In the genomic region with DNA sequence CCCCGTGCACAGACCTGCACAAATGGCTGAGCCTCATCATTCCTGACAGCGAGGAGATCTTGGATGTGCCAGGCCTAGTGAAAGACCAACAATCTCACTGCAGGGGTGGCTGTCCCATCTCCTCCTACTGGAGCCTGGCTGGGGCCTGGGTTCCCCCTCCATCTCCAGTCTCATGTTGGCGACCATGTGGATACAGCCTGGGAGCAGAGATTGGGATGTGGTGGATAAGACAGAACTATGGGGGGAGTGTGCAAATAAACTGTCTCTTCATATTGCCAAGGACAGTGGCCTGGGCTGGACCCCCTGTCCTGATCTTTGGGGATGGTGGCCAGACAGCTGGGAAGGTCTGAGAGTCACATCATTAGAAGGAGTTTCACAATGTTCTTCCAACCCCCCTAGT, we compare ENCODE assay signal across 14 cellular contexts. TPM values are rescaled to one million over a fixed set of nuclear protein-coding genes. Genes with fewer than 3 reads are reported as not detected.
DNase-seq lines count a peak whose midpoint lies in the region; ATAC-seq and TF ChIP-seq lines count a peak whose summit lies in the region.
"Had no signal": no experiment of that assay in that cellular context is flagged by ENCODE, and none has a peak within 500 bp of the region (broad histone marks: within the 10 kb centered on the region; RNA-seq: fewer than 3 reads in every experiment).

No MANE protein-coding gene starts in this region.

- H3K27ac ChIP-seq in VCaP (peak overlapping the region; percentile 24; the same call in 1 of the 2 replicates), endodermal cell (ENCODE audit: low read depth, low read length) (no peak overlapping the region), muscle layer of colon (ENCODE audit: low read depth, low read length) (peak overlapping the region; percentile 3), thyroid gland (peak overlapping the region; percentile 51 to 71 (median 59)), OCI-LY7 (ENCODE audit: low read depth, low read length, poor library complexity, severe bottlenecking) (no peak overlapping the region)
- H3K27ac ChIP-seq: KMS-11, PC-9 had no signal

- DNase-seq in endodermal cell (peak; percentile 24), thyroid gland (no peak), OCI-LY7 (ENCODE audit: low spot score) (no peak), mesenteric fat pad (ENCODE audit: low spot score) (no peak)
- DNase-seq: DMS 273 treated with DMSO at 0.1 percent for 48 hours, MG63, NCI-H1105, NCI-H1694 treated with DMSO at 0.1 percent for 48 hours, NCI-H748 treated with DMSO at 0.1 percent for 48 hours, PC-9 had no signal

- H3K27me3 ChIP-seq in endodermal cell (ENCODE audit: control insufficient read depth, insufficient read depth, low read length, poor library complexity, severe bottlenecking) (no peaks in the 10 kb centered on the region), muscle layer of colon (ENCODE audit: control insufficient read depth in 1 of 2, insufficient read depth in 2 of 2, low read length in 2 of 2) (no peaks in the 10 kb centered on the region), thyroid gland (no peaks in the 10 kb centered on the region)
- H3K27me3 ChIP-seq: MG63 had no signal

- intact Hi-C loops in thyroid gland (cut with DNase I) (no loop called here), OCI-LY7 (cut with micrococcal nuclease; ENCODE audit: unreplicated experiment) (no loop called here)

- TF ChIP-seq POLR2A in thyroid gland (IDR thresholded peaks at IDR 0.05): no peak

- no peak overlapping the region for H3K4me2 ChIP-seq in OCI-LY7 (ENCODE audit: low read length)
- H3K4me2 ChIP-seq: KMS-11, PC-9 had no signal

- H3K4me3 Mint-ChIP-seq in endodermal cell: no peak overlapping the region

- no peak overlapping the region for H3K9ac ChIP-seq in endodermal cell (ENCODE audit: extremely low read depth, low read length, poor library complexity, severe bottlenecking)
- H3K9ac ChIP-seq in muscle layer of colon (ENCODE audit: low read length): no peak overlapping the region
- H3K9ac ChIP-seq: KMS-11 had no signal

- peaks cover 4% of the 10 kb centered on the region for H3K4me1 ChIP-seq in endodermal cell (ENCODE audit: control insufficient read depth, insufficient read depth, low read length)
- peaks cover 41% of the 10 kb centered on the region for H3K4me1 ChIP-seq in muscle layer of colon (ENCODE audit: insufficient read depth, low read length)
- H3K4me1 ChIP-seq in thyroid gland: peaks cover 21 to 24% of the 10 kb centered on the region in 2 donors
- no peaks in the 10 kb centered on the region for H3K4me1 ChIP-seq in OCI-LY7 (ENCODE audit: insufficient read depth, low read length, poor library complexity, severe bottlenecking)

- no peaks in the 10 kb centered on the region for H3K36me3 Mint-ChIP-seq in endodermal cell (ENCODE audit: low read depth)

- WGBS in endodermal cell (ENCODE audit: insufficient coverage in 1 of 2, insufficient read length in 1 of 2), 2 experiments: 86 to 94% methylated on average over 1 to 3 of the region's 3 CpGs
- WGBS in thyroid gland, 2 donors: 90% methylated on average over 2 to 3 of the region's 3 CpGs

- CTCF ChIA-PET in OCI-LY7 (lab: Charles Lee; ENCODE audit: unreplicated experiment): no interaction called here

- no peak for TF ChIP-seq CTCF in VCaP (conservative IDR thresholded peaks at IDR 0.05)
- no peak for TF ChIP-seq CTCF in endodermal cell (conservative IDR thresholded peaks at IDR 0.05)
- no peak for TF ChIP-seq CTCF in thyroid gland (IDR thresholded peaks at IDR 0.05)
- TF ChIP-seq CTCF in OCI-LY7 (conservative IDR thresholded peaks at IDR 0.05; ENCODE audit: low read length): no peak

- H3K9me3 ChIP-seq in endodermal cell (ENCODE audit: control insufficient read depth, low read length) (no peaks in the 10 kb centered on the region), muscle layer of colon (ENCODE audit: low read length) (no peaks in the 10 kb centered on the region), thyroid gland (no peaks in the 10 kb centered on the region), OCI-LY7 (ENCODE audit: low read length) (no peaks in the 10 kb centered on the region)
- H3K9me3 ChIP-seq: MG63 had no signal

- H3K36me3 ChIP-seq in endodermal cell (ENCODE audit: control insufficient read depth, insufficient read depth, low read length) (no peaks in the 10 kb centered on the region), muscle layer of colon (ENCODE audit: insufficient read depth, low read length) (no peaks in the 10 kb centered on the region), thyroid gland (no peaks in the 10 kb centered on the region), OCI-LY7 (ENCODE audit: insufficient read depth, low read length) (no peaks in the 10 kb centered on the region)
- H3K36me3 ChIP-seq: MG63 had no signal

- H3K27me3 Mint-ChIP-seq in endodermal cell (ENCODE audit: insufficient read depth): peaks cover 36% of the 10 kb centered on the region

- H2AFZ ChIP-seq in OCI-LY7 (ENCODE audit: low read length): no peak overlapping the region
- H2AFZ ChIP-seq: PC-9 had no signal

- POLR2A ChIA-PET in OCI-LY7 (lab: Charles Lee): interaction anchor here (1.1 kb wide), 1 partner anchor 33 kb away, joined by 4 read pairs; no protein-coding TSS in a partner anchor

- no peaks in the 10 kb centered on the region for H3K79me2 ChIP-seq in OCI-LY7 (ENCODE audit: insufficient read depth, low read depth, low read length)

- peaks cover 20% of the 10 kb centered on the region for H3K4me1 Mint-ChIP-seq in endodermal cell

- no TSS peak for BruUV-seq in OCI-LY7 (replicated peaks; lab: Mats Ljungman, UMichigan)

- no peaks in the 10 kb centered on the region for H4K20me1 ChIP-seq in OCI-LY7 (ENCODE audit: insufficient read depth, low read length)

- H3K27ac Mint-ChIP-seq in endodermal cell: no peak overlapping the region

- no peaks in the 10 kb centered on the region for H3K9me2 ChIP-seq in OCI-LY7 (ENCODE audit: insufficient read depth, low read length)

- no peaks in the 10 kb centered on the region for H3K9me3 Mint-ChIP-seq in endodermal cell

- ATAC-seq in HG02763 (IDR thresholded peaks at IDR 0.05; ENCODE audit: unreplicated experiment): no peak

- no peak overlapping the region for H3K4me3 ChIP-seq in endodermal cell (ENCODE audit: low read length)
- no peak overlapping the region for H3K4me3 ChIP-seq in muscle layer of colon (ENCODE audit: low read depth in 1 of 2, low read length in 2 of 2)
- no peak overlapping the region for H3K4me3 ChIP-seq in thyroid gland (replicated peaks in 1 of 3)
- H3K4me3 ChIP-seq in OCI-LY7 (ENCODE audit: low read depth, low read length, poor library complexity, severe bottlenecking): no peak overlapping the region
- H3K4me3 ChIP-seq: MG63, PC-9 had no signal

RNA-seq across cellular contexts. Expression of a gene that starts 5.9 kb away (rescaled TPM):
- total RNA-seq in endodermal cell (1 to 10 TPM; 7.2 to 8.1 TPM), thyroid gland (10 to 100 TPM; 17.9 to 33.2 (median 29.7) TPM), OCI-LY7 (2022) (0.86 and 1.4 TPM in 2 replicates), mesenteric fat pad (6.8 TPM)
- polyA plus RNA-seq in endodermal cell (2013, experiment 1 of 2): 4.4 TPM
- polyA plus RNA-seq in endodermal cell (2013, experiment 2 of 2): 4.1 TPM
- total RNA-seq in OCI-LY7 (2014; rRNA removed; shearing (Covaris generic)): not detected in 2 replicates

RNA-seq across cellular contexts. Expression of a gene that starts 13.4 kb away (rescaled TPM):
- 1 to 10 TPM; 3.0 to 3.3 TPM for total RNA-seq in endodermal cell
- polyA plus RNA-seq in endodermal cell (2013, experiment 1 of 2): 0.85 TPM
- polyA plus RNA-seq in endodermal cell (2013, experiment 2 of 2): 1.6 TPM
- 10 to 100 TPM; 19.9 to 47.3 (median 30.1) TPM for total RNA-seq in thyroid gland
- total RNA-seq in OCI-LY7 (2014; rRNA removed; shearing (Covaris generic)): not detected in 2 replicates
- total RNA-seq in OCI-LY7 (2022): 0.15 and 0.32 TPM in 2 replicates
- total RNA-seq in mesenteric fat pad: 44.0 TPM
- total RNA-seq: PC-9 had no signal

Comparison
In these comparisons a context has a peak if more than half of its experiments do, and no peak if none do; other contexts are left out.
1. H3K27ac ChIP-seq: peak in VCaP (single experiment), muscle layer of colon (single experiment) and thyroid gland (3 of 3); none in endodermal cell (single experiment) and OCI-LY7 (single experiment).
2. RNA of a gene that starts 13.4 kb away (total RNA-seq): 44.0 TPM in mesenteric fat pad (single experiment) and 19.9 to 47.3 TPM in thyroid gland; 3.0 to 3.3 TPM in endodermal cell and 0.15 to 0.32 TPM in OCI-LY7; every median in the first group is over 4 times any median in the second.